Comparison of ENCODE assay signal across 1 cellular context in genomic region chr20:38601216-38602184, GRCh38.
A peak's percentile ranks its signal among the peaks of the same experiment; 100 is the strongest.
TF ChIP-seq lines count a peak whose summit lies in the region.

TSS of gene ARHGAP40 (plus strand) at chr20:38601809.

TF ChIP-seq in HepG2, 621 proteins besides CTCF, POLR2A, EP300 and RAD21 (continued from another document and continues in another):
- TF ChIP-seq HMGXB4 (CRISPR knock-in tag; IDR thresholded peaks at IDR 0.05; ENCODE audit: borderline replicate concordance in 1 of 2, low read depth in 1 of 2), result peak in 1 of 2 experiments; percentile 24; a peak in 3 of 4 replicates
- no peak for TF ChIP-seq ZNF205 (CRISPR knock-in tag; IDR thresholded peaks at IDR 0.05)
- no peak for TF ChIP-seq ETS1 (CRISPR knock-in tag; IDR thresholded peaks at IDR 0.05)
- TF ChIP-seq MTA3 (CRISPR knock-in tag; IDR thresholded peaks at IDR 0.05), result no peak
- no peak for TF ChIP-seq NR2F1 (CRISPR knock-in tag; IDR thresholded peaks at IDR 0.05)
- TF ChIP-seq GATA4 (IDR thresholded peaks at IDR 0.05; ENCODE audit: borderline replicate concordance, low read depth), result no peak
- TF ChIP-seq HDAC2 (CRISPR knock-in tag; IDR thresholded peaks at IDR 0.05), result 0 out of 2 replicates have a peak, but pooled peaks have one; percentile 7
- TF ChIP-seq ZNF552 (CRISPR knock-in tag; IDR thresholded peaks at IDR 0.05; ENCODE audit: borderline replicate concordance), result peak; percentile 26; the same call in 1 of the 2 replicates
- no peak for TF ChIP-seq SCMH1 (CRISPR knock-in tag; IDR thresholded peaks at IDR 0.05; ENCODE audit: borderline replicate concordance)
- TF ChIP-seq, protein P1, sequence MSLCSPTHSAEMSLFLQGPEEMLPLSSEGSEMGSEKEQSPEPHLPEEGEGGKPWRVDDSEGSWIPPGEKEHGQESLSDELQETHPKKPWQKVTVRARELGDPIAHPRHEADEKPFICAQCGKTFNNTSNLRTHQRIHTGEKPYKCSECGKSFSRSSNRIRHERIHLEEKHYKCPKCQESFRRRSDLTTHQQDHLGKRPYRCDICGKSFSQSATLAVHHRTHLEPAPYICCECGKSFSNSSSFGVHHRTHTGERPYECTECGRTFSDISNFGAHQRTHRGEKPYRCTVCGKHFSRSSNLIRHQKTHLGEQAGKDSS (CRISPR knock-in tag; IDR thresholded peaks at IDR 0.05; ENCODE audit: borderline replicate concordance, low read depth), result peak; percentile 63; the same call in 1 of the 2 replicates
- peak; percentile 53; the same call in 1 of the 2 replicates for TF ChIP-seq TBX2 (CRISPR knock-in tag; IDR thresholded peaks at IDR 0.05; ENCODE audit: borderline replicate concordance)
- TF ChIP-seq EZH2 (conservative IDR thresholded peaks at IDR 0.05; ENCODE audit: low read depth, low read length), result peak; percentile 92; the same call in 1 of the 2 replicates
- peak; percentile 77 for TF ChIP-seq ZBTB7B (CRISPR knock-in tag; IDR thresholded peaks at IDR 0.05)
- no peak for TF ChIP-seq ZNF572 (CRISPR knock-in tag; IDR thresholded peaks at IDR 0.05)
- no peak for TF ChIP-seq NONO (IDR thresholded peaks at IDR 0.05)
- TF ChIP-seq NONO (CRISPR knock-in tag; conservative IDR thresholded peaks at IDR 0.05), result no peak
- TF ChIP-seq, protein P2, sequence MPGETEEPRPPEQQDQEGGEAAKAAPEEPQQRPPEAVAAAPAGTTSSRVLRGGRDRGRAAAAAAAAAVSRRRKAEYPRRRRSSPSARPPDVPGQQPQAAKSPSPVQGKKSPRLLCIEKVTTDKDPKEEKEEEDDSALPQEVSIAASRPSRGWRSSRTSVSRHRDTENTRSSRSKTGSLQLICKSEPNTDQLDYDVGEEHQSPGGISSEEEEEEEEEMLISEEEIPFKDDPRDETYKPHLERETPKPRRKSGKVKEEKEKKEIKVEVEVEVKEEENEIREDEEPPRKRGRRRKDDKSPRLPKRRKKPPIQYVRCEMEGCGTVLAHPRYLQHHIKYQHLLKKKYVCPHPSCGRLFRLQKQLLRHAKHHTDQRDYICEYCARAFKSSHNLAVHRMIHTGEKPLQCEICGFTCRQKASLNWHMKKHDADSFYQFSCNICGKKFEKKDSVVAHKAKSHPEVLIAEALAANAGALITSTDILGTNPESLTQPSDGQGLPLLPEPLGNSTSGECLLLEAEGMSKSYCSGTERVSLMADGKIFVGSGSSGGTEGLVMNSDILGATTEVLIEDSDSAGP (CRISPR knock-in tag; IDR thresholded peaks at IDR 0.05; ENCODE audit: borderline replicate concordance), result peak; percentile 62; the same call in 1 of the 2 replicates
- TF ChIP-seq CENPX (CRISPR knock-in tag; IDR thresholded peaks at IDR 0.05), result no peak
- no peak for TF ChIP-seq JDP2 (CRISPR knock-in tag; IDR thresholded peaks at IDR 0.05; ENCODE audit: borderline replicate concordance)
- TF ChIP-seq SMARCC2 (IDR thresholded peaks at IDR 0.05), result no peak
- TF ChIP-seq RELA (CRISPR knock-in tag; IDR thresholded peaks at IDR 0.05), result no peak
- peak; percentile 21 for TF ChIP-seq ZNF883 (CRISPR knock-in tag; IDR thresholded peaks at IDR 0.05; ENCODE audit: not compliant biosample characterization)
- no peak for TF ChIP-seq ZNF317 (CRISPR knock-in tag; IDR thresholded peaks at IDR 0.05)
- 0 out of 2 replicates have a peak, but pooled peaks have one; percentile 57 for TF ChIP-seq CSRNP1 (CRISPR knock-in tag; IDR thresholded peaks at IDR 0.05)
- TF ChIP-seq ZNF772 (CRISPR knock-in tag; IDR thresholded peaks at IDR 0.05), result peak; percentile 53; the same call in 1 of the 2 replicates
- TF ChIP-seq, protein P3, sequence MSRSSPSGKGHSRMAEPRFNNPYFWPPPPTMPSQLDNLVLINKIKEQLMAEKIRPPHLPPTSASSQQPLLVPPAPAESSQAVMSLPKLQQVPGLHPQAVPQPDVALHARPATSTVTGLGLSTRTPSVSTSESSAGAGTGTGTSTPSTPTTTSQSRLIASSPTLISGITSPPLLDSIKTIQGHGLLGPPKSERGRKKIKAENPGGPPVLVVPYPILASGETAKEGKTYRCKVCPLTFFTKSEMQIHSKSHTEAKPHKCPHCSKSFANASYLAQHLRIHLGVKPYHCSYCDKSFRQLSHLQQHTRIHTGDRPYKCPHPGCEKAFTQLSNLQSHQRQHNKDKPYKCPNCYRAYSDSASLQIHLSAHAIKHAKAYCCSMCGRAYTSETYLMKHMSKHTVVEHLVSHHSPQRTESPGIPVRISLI (CRISPR knock-in tag; IDR thresholded peaks at IDR 0.05; ENCODE audit: borderline replicate concordance), result 0 out of 2 replicates have a peak, but pooled peaks have one; percentile 55
- TF ChIP-seq ZBTB8A (CRISPR knock-in tag; IDR thresholded peaks at IDR 0.05; ENCODE audit: borderline replicate concordance, low read depth), result no peak
- TF ChIP-seq, protein P4, sequence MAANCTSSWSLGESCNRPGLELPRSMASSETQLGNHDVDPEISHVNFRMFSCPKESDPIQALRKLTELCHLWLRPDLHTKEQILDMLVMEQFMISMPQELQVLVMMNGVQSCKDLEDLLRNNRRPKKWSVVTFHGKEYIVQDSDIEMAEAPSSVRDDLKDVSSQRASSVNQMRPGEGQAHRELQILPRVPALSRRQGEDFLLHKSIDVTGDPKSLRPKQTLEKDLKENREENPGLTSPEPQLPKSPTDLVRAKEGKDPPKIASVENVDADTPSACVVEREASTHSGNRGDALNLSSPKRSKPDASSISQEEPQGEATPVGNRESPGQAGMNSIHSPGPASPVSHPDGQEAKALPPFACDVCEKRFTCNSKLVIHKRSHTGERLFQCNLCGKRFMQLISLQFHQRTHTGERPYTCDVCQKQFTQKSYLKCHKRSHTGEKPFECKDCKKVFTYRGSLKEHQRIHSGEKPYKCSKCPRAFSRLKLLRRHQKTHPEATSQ (CRISPR knock-in tag; IDR thresholded peaks at IDR 0.05; ENCODE audit: borderline replicate concordance), result no peak
- TF ChIP-seq NRL (CRISPR knock-in tag; IDR thresholded peaks at IDR 0.05; ENCODE audit: borderline replicate concordance), result peak; percentile 81; the same call in 1 of the 2 replicates
- TF ChIP-seq REXO4 (CRISPR knock-in tag; IDR thresholded peaks at IDR 0.05; ENCODE audit: borderline replicate concordance), result no peak
- no peak for TF ChIP-seq MBNL3 (CRISPR knock-in tag; conservative IDR thresholded peaks at IDR 0.05)
- no peak for TF ChIP-seq ZNF878 (CRISPR knock-in tag; IDR thresholded peaks at IDR 0.05)
- peak; percentile 97 for TF ChIP-seq ZNF121 (CRISPR knock-in tag; IDR thresholded peaks at IDR 0.05)
- peak; percentile 56 for TF ChIP-seq AGO1 (IDR thresholded peaks at IDR 0.05; ENCODE audit: low read depth, low read length, poor library complexity, severe bottlenecking)
- no peak for TF ChIP-seq PLSCR1 (CRISPR knock-in tag; IDR thresholded peaks at IDR 0.05; ENCODE audit: borderline replicate concordance)
- TF ChIP-seq, protein P5, sequence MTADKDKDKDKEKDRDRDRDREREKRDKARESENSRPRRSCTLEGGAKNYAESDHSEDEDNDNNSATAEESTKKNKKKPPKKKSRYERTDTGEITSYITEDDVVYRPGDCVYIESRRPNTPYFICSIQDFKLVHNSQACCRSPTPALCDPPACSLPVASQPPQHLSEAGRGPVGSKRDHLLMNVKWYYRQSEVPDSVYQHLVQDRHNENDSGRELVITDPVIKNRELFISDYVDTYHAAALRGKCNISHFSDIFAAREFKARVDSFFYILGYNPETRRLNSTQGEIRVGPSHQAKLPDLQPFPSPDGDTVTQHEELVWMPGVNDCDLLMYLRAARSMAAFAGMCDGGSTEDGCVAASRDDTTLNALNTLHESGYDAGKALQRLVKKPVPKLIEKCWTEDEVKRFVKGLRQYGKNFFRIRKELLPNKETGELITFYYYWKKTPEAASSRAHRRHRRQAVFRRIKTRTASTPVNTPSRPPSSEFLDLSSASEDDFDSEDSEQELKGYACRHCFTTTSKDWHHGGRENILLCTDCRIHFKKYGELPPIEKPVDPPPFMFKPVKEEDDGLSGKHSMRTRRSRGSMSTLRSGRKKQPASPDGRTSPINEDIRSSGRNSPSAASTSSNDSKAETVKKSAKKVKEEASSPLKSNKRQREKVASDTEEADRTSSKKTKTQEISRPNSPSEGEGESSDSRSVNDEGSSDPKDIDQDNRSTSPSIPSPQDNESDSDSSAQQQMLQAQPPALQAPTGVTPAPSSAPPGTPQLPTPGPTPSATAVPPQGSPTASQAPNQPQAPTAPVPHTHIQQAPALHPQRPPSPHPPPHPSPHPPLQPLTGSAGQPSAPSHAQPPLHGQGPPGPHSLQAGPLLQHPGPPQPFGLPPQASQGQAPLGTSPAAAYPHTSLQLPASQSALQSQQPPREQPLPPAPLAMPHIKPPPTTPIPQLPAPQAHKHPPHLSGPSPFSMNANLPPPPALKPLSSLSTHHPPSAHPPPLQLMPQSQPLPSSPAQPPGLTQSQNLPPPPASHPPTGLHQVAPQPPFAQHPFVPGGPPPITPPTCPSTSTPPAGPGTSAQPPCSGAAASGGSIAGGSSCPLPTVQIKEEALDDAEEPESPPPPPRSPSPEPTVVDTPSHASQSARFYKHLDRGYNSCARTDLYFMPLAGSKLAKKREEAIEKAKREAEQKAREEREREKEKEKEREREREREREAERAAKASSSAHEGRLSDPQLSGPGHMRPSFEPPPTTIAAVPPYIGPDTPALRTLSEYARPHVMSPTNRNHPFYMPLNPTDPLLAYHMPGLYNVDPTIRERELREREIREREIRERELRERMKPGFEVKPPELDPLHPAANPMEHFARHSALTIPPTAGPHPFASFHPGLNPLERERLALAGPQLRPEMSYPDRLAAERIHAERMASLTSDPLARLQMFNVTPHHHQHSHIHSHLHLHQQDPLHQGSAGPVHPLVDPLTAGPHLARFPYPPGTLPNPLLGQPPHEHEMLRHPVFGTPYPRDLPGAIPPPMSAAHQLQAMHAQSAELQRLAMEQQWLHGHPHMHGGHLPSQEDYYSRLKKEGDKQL (CRISPR knock-in tag; IDR thresholded peaks at IDR 0.05; ENCODE audit: low read depth), result no peak
- TF ChIP-seq ZNF234 (CRISPR knock-in tag; conservative IDR thresholded peaks at IDR 0.05), result no peak
- peak; percentile 32; the same call in 1 of the 2 replicates for TF ChIP-seq SP5 (CRISPR knock-in tag; IDR thresholded peaks at IDR 0.05; ENCODE audit: borderline replicate concordance, low read depth)
- TF ChIP-seq SETDB1 (CRISPR knock-in tag; IDR thresholded peaks at IDR 0.05; ENCODE audit: borderline replicate concordance), result no peak
- no peak for TF ChIP-seq ZSCAN31 (CRISPR knock-in tag; IDR thresholded peaks at IDR 0.05; ENCODE audit: low read depth)
- no peak for TF ChIP-seq FUBP1 (CRISPR knock-in tag; IDR thresholded peaks at IDR 0.05; ENCODE audit: borderline replicate concordance)
- TF ChIP-seq ZMYM3 (CRISPR knock-in tag; IDR thresholded peaks at IDR 0.05), result peak; percentile 84
